Comparison of ENCODE assay signal across 7 cellular contexts in the genomic region with DNA sequence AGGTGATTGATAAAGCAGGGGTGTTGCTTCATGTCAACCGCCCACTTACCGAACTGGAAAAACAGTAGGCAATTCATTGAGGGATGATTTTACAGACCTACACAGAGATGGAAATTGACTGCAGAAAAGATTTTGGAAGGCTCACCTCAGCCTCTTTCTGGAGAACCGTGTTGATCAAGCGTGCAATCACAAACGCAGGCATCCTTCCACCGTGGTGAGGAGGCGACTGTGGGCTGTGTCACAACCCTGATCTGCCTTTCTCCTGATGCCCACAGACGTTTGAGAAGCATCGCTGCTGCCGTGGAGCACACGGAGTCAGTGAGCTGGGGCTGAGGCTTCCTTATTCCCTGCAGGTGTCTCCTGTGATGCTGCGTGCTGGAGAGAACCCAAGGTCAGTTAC.
"Had no signal": no experiment of that assay in that cellular context is flagged by ENCODE, and none has a peak within 500 bp of the region (broad histone marks: within the 10 kb centered on the region; RNA-seq: fewer than 3 reads in every experiment).

No MANE protein-coding gene starts in this region.

- H2AFZ ChIP-seq: GM23248 had no signal

- H3K27ac Mint-ChIP-seq: H9, IgD-negative memory B cell had no signal

- H3K4me3 Mint-ChIP-seq: H9, IgD-negative memory B cell had no signal

- H3K9ac ChIP-seq: GM23248 had no signal

- H3K4me3 ChIP-seq: GM23248 had no signal

- H3K27ac ChIP-seq: GM23248, HL-60 had no signal

- H3K36me3 Mint-ChIP-seq: IgD-negative memory B cell had no signal

- H3K4me1 Mint-ChIP-seq: H9 had no signal

- H3K9me3 Mint-ChIP-seq: H9, IgD-negative memory B cell had no signal

- DNase-seq: GM23248, GOT3, H9, HCEC 1CT, KBM-7 had no signal
